Comparison of ENCODE assay signal across 8 cellular contexts in the genomic region with DNA sequence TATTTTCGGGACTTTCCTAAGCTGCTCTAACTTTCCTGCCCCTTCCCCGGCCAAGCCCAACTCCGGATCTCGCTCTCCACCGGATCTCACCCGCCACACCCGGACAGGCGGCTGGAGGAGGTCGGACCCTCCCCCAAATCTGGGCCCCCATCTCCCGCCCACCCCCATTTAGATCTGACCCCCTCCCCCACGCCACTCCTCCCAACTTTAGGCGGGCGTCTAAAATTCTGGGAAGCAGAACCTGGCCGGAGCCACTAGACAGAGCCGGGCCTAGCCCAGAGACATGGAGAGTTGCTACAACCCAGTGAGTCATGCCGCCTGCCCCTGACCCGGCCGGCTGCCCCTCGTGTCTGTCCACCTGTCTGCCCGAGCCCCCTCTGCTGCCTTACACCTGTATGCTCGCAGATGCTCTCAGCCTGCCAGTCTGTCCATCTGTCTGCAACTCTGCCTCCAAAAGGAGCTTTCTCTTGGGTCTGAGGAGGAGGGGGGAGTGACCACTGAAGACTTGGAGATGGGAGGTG. TPM values are rescaled to one million over a fixed set of nuclear protein-coding genes. Genes with fewer than 3 reads are reported as not detected.
A peak's percentile ranks its signal among the peaks of the same experiment; 100 is the strongest.
DNase-seq lines count a peak whose midpoint lies in the region; ATAC-seq and TF ChIP-seq lines count a peak whose summit lies in the region.

NFKB2 (plus strand) TSS at position 29 of the 521 bp plus-strand sequence; CDS start at position 284, 255 bp downstream.

- H3K4me2 ChIP-seq in mammary epithelial cell (ENCODE audit: insufficient read depth, low read depth, low read length), result peak within 1 kb of the TSS; percentile 95

- peak within 1 kb of the TSS; percentile 83 for H3K9ac ChIP-seq in mammary epithelial cell (ENCODE audit: insufficient read depth, low read length)

- BruUV-seq in mammary epithelial cell (replicated peaks; lab: Mats Ljungman, UMichigan), result no TSS peak

- H3K27ac ChIP-seq in AG04450 (ENCODE audit: low read depth, low read length), result peak within 1 kb of the TSS; percentile 99
- peak within 1 kb of the TSS; percentile 89 for H3K27ac ChIP-seq in mammary epithelial cell (ENCODE audit: insufficient read depth, low read depth, low read length)
- H3K27ac ChIP-seq in tibial nerve, result peak within 1 kb of the TSS; percentile 86 to 98 (median 95)

- no peak for ATAC-seq in GM18498 (IDR thresholded peaks at IDR 0.05; ENCODE audit: unreplicated experiment)

- peak within 1 kb of the TSS; percentile 82 for H3K4me3 ChIP-seq in AG04450 (ENCODE audit: low read depth, low read length)
- H3K4me3 ChIP-seq in Jurkat, Clone E6-1 (ENCODE audit: low read length), result peak within 1 kb of the TSS; percentile 70
- H3K4me3 ChIP-seq in mammary epithelial cell (replicated peaks in 1 of 3; ENCODE audit: insufficient read depth in 1 of 3, low read depth in 2 of 3, low read length in 3 of 3), result peak within 1 kb of the TSS; percentile 74 to 77 (median 76)
- H3K4me3 ChIP-seq in lower leg skin (ENCODE audit: low read depth, poor library complexity, severe bottlenecking), result peak within 1 kb of the TSS; percentile 63
- H3K4me3 ChIP-seq in tibial nerve, result peak within 1 kb of the TSS; percentile 54 to 80 (median 77)

- CTCF ChIA-PET in AG04450 (lab: Charles Lee) (interaction anchor here (0.6 to 3.3 kb wide), 4 partner anchors 9 to 45 kb away, joined by 3 to 15 read pairs (median 3); no protein-coding TSS in a partner anchor), mammary epithelial cell (lab: Charles Lee; ENCODE audit: low non-redundant PET) (no interaction called here)

- intact Hi-C loops in mammary epithelial cell (cut with micrococcal nuclease) (loop anchor here (2.0 kb wide), 1 partner anchor 317 kb away; no protein-coding TSS in a partner anchor), lower leg skin (cut with DNase I; ENCODE audit: low total_unique reads) (loop anchor here (10.0 kb wide), 1 partner anchor 189 kb away; no protein-coding TSS in a partner anchor)

- no peaks in the 10 kb centered on the region for H3K27me3 ChIP-seq in AG04450 (ENCODE audit: control insufficient read depth, insufficient read depth, low read length)
- no peaks in the 10 kb centered on the region for H3K27me3 ChIP-seq in mammary epithelial cell (ENCODE audit: insufficient read depth, low read length)
- H3K27me3 ChIP-seq in tibial nerve, result no peaks in the 10 kb centered on the region

- no peaks in the 10 kb centered on the region for H4K20me1 ChIP-seq in mammary epithelial cell (ENCODE audit: insufficient read depth, low read length)

- dilution Hi-C loops in mammary epithelial cell (cut with HindIII; ENCODE audit: low sequenced_read_pairs), result no loop called here

- H3K4me1 ChIP-seq in mammary epithelial cell (ENCODE audit: insufficient read depth, low read length) (peaks cover 26% of the 10 kb centered on the region), tibial nerve (peaks cover 0 to 60% (median 32%) of the 10 kb centered on the region in 4 donors)

- peaks cover 14% of the 10 kb centered on the region for H3K79me2 ChIP-seq in mammary epithelial cell (ENCODE audit: insufficient read depth, low read length)

- TF ChIP-seq POLR2A in lower leg skin (IDR thresholded peaks at IDR 0.05) (no peak), tibial nerve (IDR thresholded peaks at IDR 0.05) (peak in 1 of 2 donors; percentile 1)

- POLR2A ChIA-PET in AG04450 (lab: Yijun Ruan, JAX), result interaction anchor here (1.1 to 1.7 kb wide), 2 partner anchors 10 to 11 kb away, joined by 3 to 4 read pairs; no protein-coding TSS in a partner anchor

- peak within 1 kb of the TSS; percentile 89 for H2AFZ ChIP-seq in mammary epithelial cell (ENCODE audit: low read depth, low read length)

- no peak for TF ChIP-seq EP300 in tibial nerve (IDR thresholded peaks at IDR 0.05)

- no peaks in the 10 kb centered on the region; the same call in 1 of the 2 replicates for H3K9me3 ChIP-seq in AG04450 (ENCODE audit: control insufficient read depth, insufficient read depth, low read length)
- H3K9me3 ChIP-seq in mammary epithelial cell (replicated peaks; ENCODE audit: insufficient read depth, low read length), result no peaks in the 10 kb centered on the region
- H3K9me3 ChIP-seq in tibial nerve, result no peaks in the 10 kb centered on the region

- TF ChIP-seq CTCF in AG04450 (IDR thresholded peaks at IDR 0.05; ENCODE audit: low read depth, low read length) (no peak), mammary epithelial cell (conservative IDR thresholded peaks at IDR 0.05 in 1 of 2, IDR thresholded peaks at IDR 0.05 in 1 of 2; ENCODE audit: extremely low read depth in 1 of 2, insufficient read depth in 1 of 2, low read depth in 1 of 2, low read length in 2 of 2) (no peak), lower leg skin (IDR thresholded peaks at IDR 0.05) (no peak), tibial nerve (IDR thresholded peaks at IDR 0.05) (no peak)

- DNase-seq in AG04450 (ENCODE audit: low read depth, low spot score) (no peak), mammary epithelial cell (no peak), lower leg skin (ENCODE audit: low spot score in 2 of 2) (no peak), tibial nerve (ENCODE audit: low spot score in 2 of 2) (no peak), COR-L47 (lab: John Stamatoyannopoulos, UW) (no peak), OCI-M1 (lab: John Stamatoyannopoulos, UW) (no peak)
- DNase-seq in Jurkat, Clone E6-1 (ENCODE audit: low read depth, low spot score), result no peak

- H3K36me3 ChIP-seq in mammary epithelial cell (ENCODE audit: insufficient read depth, low read length), result no peaks in the 10 kb centered on the region
- H3K36me3 ChIP-seq in tibial nerve, result peaks cover 0 to 31% (median 0%) of the 10 kb centered on the region in 3 donors

- WGBS in mammary epithelial cell (ENCODE audit: low coverage, missing lambda C conversion rate), result 0% methylated on average over 1 of the region's 21 CpGs
- 0 to 2% methylated on average over 17 of the region's 21 CpGs for WGBS in lower leg skin, 2 donors
- WGBS in tibial nerve, 2 donors, result 0 to 1% methylated on average over 15 to 21 of the region's 21 CpGs

- in situ Hi-C loops in mammary epithelial cell (cut with MboI; ENCODE audit: low sequenced_read_pairs in 2 of 2), result no loop called here

RNA-seq across cellular contexts. Expression of gene NFKB2, which starts in this region (rescaled TPM):
- polyA plus RNA-seq in AG04450 (2011; rRNA removed) (26.1 and 29.3 TPM in 2 replicates), mammary epithelial cell (16.8 TPM)
- 15.4 and 19.8 TPM in 2 replicates for polyA minus RNA-seq in AG04450 (2011; rRNA and poly(A)+ RNA removed)
- 39.5 TPM for polyA plus RNA-seq in Jurkat, Clone E6-1 (2012; ENCODE audit: insufficient read depth, insufficient read length)
- total RNA-seq in mammary epithelial cell (10 to 100 TPM; 12.3 to 73.5 TPM), lower leg skin (10 to 100 TPM; 19.4 to 36.1 (median 20.1) TPM), tibial nerve (10 to 100 TPM; 19.3 to 49.2 (median 31.8) TPM)
- 10.5 TPM for polyA minus RNA-seq in mammary epithelial cell
